Comparison of ENCODE assay signal across 16 cellular contexts in the genomic region with DNA sequence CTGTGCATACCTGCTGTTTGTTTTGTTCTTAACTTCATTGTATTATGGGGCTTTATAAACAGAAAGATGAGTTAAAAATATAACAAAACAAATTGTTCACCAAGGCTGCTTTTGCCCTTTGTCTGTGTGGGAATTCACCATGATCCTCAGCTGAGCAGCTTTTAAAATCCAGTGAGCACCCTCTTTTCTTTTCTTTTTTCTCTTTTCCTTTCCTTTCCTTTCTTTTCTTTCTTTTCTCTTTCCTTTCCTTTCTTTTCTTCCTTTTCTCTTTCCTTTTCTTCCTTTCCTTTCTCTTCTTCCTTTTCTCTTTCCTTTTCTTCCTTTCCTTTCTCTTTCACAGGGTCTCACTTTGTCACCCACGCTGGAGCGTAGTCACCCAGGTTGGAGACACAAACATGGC. TPM values are rescaled to one million over a fixed set of nuclear protein-coding genes. Genes with fewer than 3 reads are reported as not detected.
DNase-seq lines count a peak whose midpoint lies in the region; ATAC-seq lines count a peak whose summit lies in the region.
"Had no signal": no experiment of that assay in that cellular context is flagged by ENCODE, and none has a peak within 500 bp of the region (broad histone marks: within the 10 kb centered on the region; RNA-seq: fewer than 3 reads in every experiment).

No MANE protein-coding gene starts in this region.

- peaks cover 77% of the 10 kb centered on the region for H3K4me1 Mint-ChIP-seq in activated T-cell treated with anti-CD3 and anti-CD28 coated beads, Interleukin-2, amount 50 U/mL, for 72 hours (ENCODE audit: low read depth)
- peaks cover 36% of the 10 kb centered on the region for H3K4me1 Mint-ChIP-seq in T-helper 17 cell
- H3K4me1 Mint-ChIP-seq in effector memory CD8-positive, alpha-beta T cell (ENCODE audit: low read depth in 2 of 2), result peaks cover 32 to 48% of the 10 kb centered on the region in 2 donors
- H3K4me1 Mint-ChIP-seq in stimulated activated effector memory CD8-positive, alpha-beta T cell treated with anti-CD3 and anti-CD28 coated beads, Interleukin-12 subunit alpha, Interleukin-12 subunit beta, amount 100 ng/mL, for 72 hours, result peaks cover 48% of the 10 kb centered on the region

- peaks cover 3 to 10% of the 10 kb centered on the region in 2 donors for H3K36me3 Mint-ChIP-seq in activated T-cell treated with anti-CD3 and anti-CD28 coated beads, Interleukin-2, amount 50 U/mL, for 72 hours (ENCODE audit: insufficient read depth in 2 of 2)
- H3K36me3 Mint-ChIP-seq in T-helper 17 cell (ENCODE audit: low read depth), result peaks cover 3% of the 10 kb centered on the region
- peaks cover 44% of the 10 kb centered on the region for H3K36me3 Mint-ChIP-seq in effector memory CD8-positive, alpha-beta T cell (ENCODE audit: insufficient read depth)
- H3K36me3 Mint-ChIP-seq in stimulated activated effector memory CD8-positive, alpha-beta T cell treated with anti-CD3 and anti-CD28 coated beads, Interleukin-12 subunit alpha, Interleukin-12 subunit beta, amount 100 ng/mL, for 72 hours, result peaks cover 63% of the 10 kb centered on the region

- no peaks in the 10 kb centered on the region for H3K27me3 Mint-ChIP-seq in activated T-cell treated with anti-CD3 and anti-CD28 coated beads, Interleukin-2, amount 50 U/mL, for 72 hours (ENCODE audit: low read depth)
- no peaks in the 10 kb centered on the region for H3K27me3 Mint-ChIP-seq in T-helper 17 cell
- no peaks in the 10 kb centered on the region for H3K27me3 Mint-ChIP-seq in effector memory CD8-positive, alpha-beta T cell

- peak overlapping the region in 1 of 2 donors; percentile 13 for H3K4me3 Mint-ChIP-seq in activated T-cell treated with anti-CD3 and anti-CD28 coated beads, Interleukin-2, amount 50 U/mL, for 72 hours
- H3K4me3 Mint-ChIP-seq in T-helper 17 cell, result peak overlapping the region; percentile 75
- peak overlapping the region in 1 of 2 donors; percentile 30 for H3K4me3 Mint-ChIP-seq in effector memory CD8-positive, alpha-beta T cell
- peak overlapping the region; percentile 13 for H3K4me3 Mint-ChIP-seq in stimulated activated effector memory CD8-positive, alpha-beta T cell treated with anti-CD3 and anti-CD28 coated beads, Interleukin-12 subunit alpha, Interleukin-12 subunit beta, amount 100 ng/mL, for 72 hours

- peak overlapping the region; percentile 57 for H3K27ac Mint-ChIP-seq in activated T-cell treated with anti-CD3 and anti-CD28 coated beads, Interleukin-2, amount 50 U/mL, for 72 hours
- H3K27ac Mint-ChIP-seq in T-helper 17 cell, result peak overlapping the region; percentile 84
- H3K27ac Mint-ChIP-seq in effector memory CD8-positive, alpha-beta T cell, result peak overlapping the region; percentile 45 to 75
- peak overlapping the region; percentile 50 for H3K27ac Mint-ChIP-seq in stimulated activated effector memory CD8-positive, alpha-beta T cell treated with anti-CD3 and anti-CD28 coated beads, Interleukin-12 subunit alpha, Interleukin-12 subunit beta, amount 100 ng/mL, for 72 hours

- no peaks in the 10 kb centered on the region for H3K9me3 ChIP-seq in T-helper 17 cell (ENCODE audit: control insufficient read depth, low read length, poor library complexity, severe bottlenecking)
- H3K9me3 ChIP-seq: uterus had no signal

- DNase-seq in activated T-cell treated with anti-CD3 and anti-CD28 coated beads, Interleukin-2, amount 50 U/mL, for 72 hours, result no peak
- no peak for DNase-seq in activated T-cell treated with anti-CD3 and anti-CD28 coated beads, Interleukin-2, amount 50 U/mL, for 1 hour
- no peak for DNase-seq in T-helper 17 cell
- DNase-seq in effector memory CD8-positive, alpha-beta T cell, result no peak
- DNase-seq in stimulated activated effector memory CD8-positive, alpha-beta T cell treated with anti-CD3 and anti-CD28 coated beads, Interleukin-12 subunit alpha, Interleukin-12 subunit beta, amount 100 ng/mL, for 72 hours (ENCODE audit: low spot score in 2 of 2), result no peak
- no peak for DNase-seq in NCI-H2081 treated with DMSO at 0.1 percent for 48 hours (lab: John Stamatoyannopoulos, UW)
- no peak for DNase-seq in islet precursor cell
- DNase-seq: amniotic stem cell, COR-L47, Karpas-422, NCI-H1105 treated with DMSO at 0.1 percent for 48 hours, NCI-H748 treated with DMSO at 0.1 percent for 48 hours, occipital lobe, right cardiac atrium, uterus had no signal

- no peak for ATAC-seq in activated T-cell treated with anti-CD3 and anti-CD28 coated beads, Interleukin-2, amount 50 U/mL, for 72 hours (replicated peaks in 1 of 2)
- ATAC-seq in T-helper 17 cell, result no peak
- no peak for ATAC-seq in effector memory CD8-positive, alpha-beta T cell (replicated peaks)
- no peak for ATAC-seq in stimulated activated effector memory CD8-positive, alpha-beta T cell treated with anti-CD3 and anti-CD28 coated beads, Interleukin-12 subunit alpha, Interleukin-12 subunit beta, amount 100 ng/mL, for 72 hours
- ATAC-seq in GM18517 (IDR thresholded peaks at IDR 0.05; ENCODE audit: unreplicated experiment), result no peak
- ATAC-seq: right cardiac atrium had no signal

- H3K9me3 Mint-ChIP-seq in activated T-cell treated with anti-CD3 and anti-CD28 coated beads, Interleukin-2, amount 50 U/mL, for 72 hours, result no peaks in the 10 kb centered on the region
- no peaks in the 10 kb centered on the region for H3K9me3 Mint-ChIP-seq in effector memory CD8-positive, alpha-beta T cell
- H3K9me3 Mint-ChIP-seq in stimulated activated effector memory CD8-positive, alpha-beta T cell treated with anti-CD3 and anti-CD28 coated beads, Interleukin-12 subunit alpha, Interleukin-12 subunit beta, amount 100 ng/mL, for 72 hours, result no peaks in the 10 kb centered on the region

RNA-seq across cellular contexts. Expression of gene RAB8B, which starts 38.3 kb away (rescaled TPM):
- total RNA-seq in activated T-cell treated with anti-CD3 and anti-CD28 coated beads, Interleukin-2, amount 50 U/mL, for 72 hours, result 100 to 1,000 TPM; 122 to 157 TPM
- 100 to 1,000 TPM in 1 of 2 donors, 10 to 100 TPM in 1; 78.1 to 108 TPM for total RNA-seq in T-helper 17 cell

RNA-seq across cellular contexts. Expression of gene APH1B, which starts 49.7 kb away (rescaled TPM):
- total RNA-seq in activated T-cell treated with anti-CD3 and anti-CD28 coated beads, Interleukin-2, amount 50 U/mL, for 72 hours, result 10 to 100 TPM; 24.4 to 30.6 TPM
- 10 to 100 TPM; 11.8 to 17.6 TPM for total RNA-seq in T-helper 17 cell
